In the genomic region with DNA sequence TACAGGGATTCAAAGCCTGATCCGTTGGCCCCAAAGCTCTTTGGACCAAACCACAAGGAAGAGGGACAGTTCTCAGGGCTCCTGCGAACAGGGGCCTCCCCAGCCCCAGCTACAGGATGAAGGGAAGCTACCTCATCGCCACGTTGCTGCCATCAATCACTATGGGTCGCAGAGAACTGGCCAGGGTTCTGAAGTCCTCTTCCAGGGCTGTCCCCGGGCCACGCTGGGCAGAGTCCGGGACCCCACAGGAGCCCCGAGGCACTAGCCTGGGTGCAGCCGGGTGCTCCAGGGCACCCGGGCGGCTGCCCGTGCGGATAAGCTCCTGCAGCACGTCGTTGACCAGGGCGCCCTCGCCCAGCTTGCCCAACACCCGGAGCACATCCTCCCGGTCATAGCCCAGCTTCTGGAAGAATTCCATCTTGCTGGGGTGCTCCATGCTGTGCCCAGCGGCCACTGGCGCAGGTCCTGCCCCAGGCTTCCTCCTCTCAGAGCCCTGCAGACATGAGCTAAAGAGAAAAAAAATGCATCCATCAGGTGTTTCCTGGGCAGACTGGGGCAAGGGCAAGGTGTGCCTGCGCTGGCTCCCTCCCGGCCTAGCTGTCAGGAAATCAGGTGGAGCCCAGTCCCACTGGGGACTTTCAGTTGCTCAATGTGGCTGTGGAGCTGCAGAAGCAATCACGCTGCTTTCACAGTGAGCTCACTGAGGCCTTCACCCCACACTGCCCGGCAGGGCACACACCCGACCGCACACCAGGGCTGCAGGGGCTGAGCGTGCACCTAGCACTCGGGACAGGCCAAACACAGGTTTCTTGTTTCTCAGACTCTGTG, we compare ENCODE assay signal across 13 cellular contexts. TPM values are rescaled to one million over a fixed set of nuclear protein-coding genes. Genes with fewer than 3 reads are reported as not detected.
DNase-seq lines count a peak whose midpoint lies in the region; ATAC-seq, FAIRE-seq and TF ChIP-seq lines count a peak whose summit lies in the region.
"Had no signal": no experiment of that assay in that cellular context is flagged by ENCODE, and none has a peak within 500 bp of the region (broad histone marks: within the 10 kb centered on the region; RNA-seq: fewer than 3 reads in every experiment).

No MANE protein-coding gene starts in this region.

- H3K9ac ChIP-seq in HepG2 (ENCODE audit: insufficient read depth, low read depth, low read length), result no peak overlapping the region

- H3K4me1 ChIP-seq in HepG2 (ENCODE audit: insufficient read depth, low read length), result peaks cover 36% of the 10 kb centered on the region
- no peaks in the 10 kb centered on the region for H3K4me1 ChIP-seq in right lobe of liver
- H3K4me1 ChIP-seq: tibial artery had no signal

- H4K20me1 ChIP-seq in HepG2 (ENCODE audit: insufficient read depth, low read length), result no peaks in the 10 kb centered on the region

- intact Hi-C loops in HepG2 (cut with micrococcal nuclease; ENCODE audit: unreplicated experiment), result no loop called here
- intact Hi-C loops in right lobe of liver (cut with DNase I), result no loop called here
- intact Hi-C loops in activated B cell treated with CpG ODN at 0.5 μM for 24 hours (cut with micrococcal nuclease), result no loop called here
- intact Hi-C loops in natural killer cell (cut with micrococcal nuclease), result no loop called here

- peak overlapping the region; percentile 70; the same call in 1 of the 2 replicates for H3K4me2 ChIP-seq in HepG2 (ENCODE audit: low read depth, low read length)

- no peak for FAIRE-seq in HepG2 (lab: Jason Lieb, UNC)
- FAIRE-seq in H54 (lab: Jason Lieb, UNC), result no peak
- FAIRE-seq: colon had no signal

- CTCF ChIA-PET in HepG2 (lab: Yijun Ruan, JAX; ENCODE audit: low intra/inter-chr PET ratio, low total read pairs) (no interaction called here), activated B cell treated with CpG ODN at 0.5 μM for 24 hours (lab: Charles Lee) (interaction anchor here (0.9 to 3.3 kb wide), 5 partner anchors 13 to 392 kb away, joined by 3 to 24 read pairs (median 3); no protein-coding TSS in a partner anchor)

- WGBS in HepG2 (ENCODE audit: low lambda C conversion rate), result 92% methylated on average over 28 of the region's 30 CpGs
- WGBS in right lobe of liver (ENCODE audit: insufficient coverage, low coverage, low lambda C conversion rate, missing lambda C conversion rate), result 61% methylated on average over 4 of the region's 30 CpGs

- H3K4me3 Mint-ChIP-seq in activated B cell treated with CpG ODN at 0.5 μM for 24 hours (peak overlapping the region; percentile 81), natural killer cell (no peak overlapping the region)

- H3K27me3 Mint-ChIP-seq in activated B cell treated with CpG ODN at 0.5 μM for 24 hours, result no peaks in the 10 kb centered on the region
- peaks cover 0 to 2% of the 10 kb centered on the region in 2 donors for H3K27me3 Mint-ChIP-seq in natural killer cell (ENCODE audit: low read depth in 2 of 2)

- no TSS peak for BruUV-seq in HepG2 (replicated peaks; lab: Mats Ljungman, UMichigan)

- H3K9me3 Mint-ChIP-seq in activated B cell treated with CpG ODN at 0.5 μM for 24 hours (no peaks in the 10 kb centered on the region), natural killer cell (no peaks in the 10 kb centered on the region)

- H3K27me3 ChIP-seq in HepG2 (ENCODE audit: control insufficient read depth in 1 of 2, insufficient read depth in 2 of 2, low read length in 2 of 2) (no peaks in the 10 kb centered on the region), right lobe of liver (no peaks in the 10 kb centered on the region)
- H3K27me3 ChIP-seq: right atrium auricular region had no signal

- H3K9me3 ChIP-seq in HepG2 (ENCODE audit: low read length) (no peaks in the 10 kb centered on the region), right lobe of liver (no peaks in the 10 kb centered on the region)
- H3K9me3 ChIP-seq: right atrium auricular region, tibial artery had no signal

- H3K36me3 Mint-ChIP-seq in activated B cell treated with CpG ODN at 0.5 μM for 24 hours (ENCODE audit: low read depth), result peaks cover 78% of the 10 kb centered on the region
- H3K36me3 Mint-ChIP-seq in natural killer cell, result no peaks in the 10 kb centered on the region

- TF ChIP-seq RAD21 in HepG2 (CRISPR knock-in tag; IDR thresholded peaks at IDR 0.05), result no peak

- TF ChIP-seq CTCF in HepG2 (CRISPR knock-in tag; IDR thresholded peaks at IDR 0.05), result no peak
- no peak for TF ChIP-seq CTCF in right lobe of liver (IDR thresholded peaks at IDR 0.05)
- no peak for TF ChIP-seq CTCF in activated B cell treated with CpG ODN at 0.5 μM for 24 hours (IDR thresholded peaks at IDR 0.05)
- no peak for TF ChIP-seq CTCF in natural killer cell (IDR thresholded peaks at IDR 0.05)

- H3K27ac ChIP-seq in HepG2 (ENCODE audit: extremely low read length, insufficient read depth, low read length) (no peak overlapping the region), right lobe of liver (no peak overlapping the region)
- H3K27ac ChIP-seq: right atrium auricular region, tibial artery had no signal

- peak overlapping the region; percentile 91 for H3K27ac Mint-ChIP-seq in activated B cell treated with CpG ODN at 0.5 μM for 24 hours
- H3K27ac Mint-ChIP-seq in natural killer cell, result no peak overlapping the region

- H2AFZ ChIP-seq in HepG2 (ENCODE audit: low read length), result no peak overlapping the region

- ATAC-seq in HepG2 (peak; percentile 6; the same call in 2 of the 3 replicates), right lobe of liver (no peak), HG02798 (IDR thresholded peaks at IDR 0.05; ENCODE audit: poor library complexity, unreplicated experiment) (peak; percentile 50), activated B cell treated with CpG ODN at 0.5 μM for 24 hours (ENCODE audit: low read depth) (peak; percentile 18), natural killer cell (no peak)

- H3K4me1 Mint-ChIP-seq in activated B cell treated with CpG ODN at 0.5 μM for 24 hours (peaks cover 92% of the 10 kb centered on the region), natural killer cell (no peaks in the 10 kb centered on the region)

- TF ChIP-seq POLR2A in HepG2 (IDR thresholded peaks at IDR 0.05; ENCODE audit: insufficient read depth in 1 of 2, low read depth in 2 of 2, low read length in 2 of 2), result no peak
- TF ChIP-seq POLR2A in right lobe of liver (IDR thresholded peaks at IDR 0.05), result no peak
- no peak for TF ChIP-seq POLR2A in H54 (IDR thresholded peaks at IDR 0.05; ENCODE audit: low read depth, low read length)

- TF ChIP-seq EP300 in HepG2 (IDR thresholded peaks at IDR 0.05; ENCODE audit: low read depth in 2 of 2, low read length in 2 of 2) (no peak), HepG2 (CRISPR knock-in tag; IDR thresholded peaks at IDR 0.05; ENCODE audit: borderline replicate concordance) (no peak)

- POLR2A ChIA-PET in HepG2 (lab: Yijun Ruan, JAX), result interaction anchor here (0.8 to 2.3 kb wide), 2 partner anchors 10 to 12 kb away, joined by 3 to 14 read pairs; a partner anchor contains a TSS
- POLR2A ChIA-PET in activated B cell treated with CpG ODN at 0.5 μM for 24 hours (lab: Charles Lee), result interaction anchor here (0.5 to 3.2 kb wide), 9 partner anchors 9 to 408 kb away, joined by 3 to 52 read pairs (median 4); no protein-coding TSS in a partner anchor

- no peak overlapping the region for H3K4me3 ChIP-seq in HepG2 (replicated peaks in 1 of 3; ENCODE audit: insufficient read depth in 1 of 3, low read depth in 2 of 3, low read length in 3 of 3)
- H3K4me3 ChIP-seq in right lobe of liver, result no peak overlapping the region
- H3K4me3 ChIP-seq: right atrium auricular region, tibial artery had no signal

- H3K79me2 ChIP-seq in HepG2 (ENCODE audit: insufficient read depth, low read length), result no peaks in the 10 kb centered on the region

- no peak for DNase-seq in HepG2 (ENCODE audit: low spot score)
- no peak for DNase-seq in right lobe of liver
- DNase-seq in activated B cell treated with CpG ODN at 0.5 μM for 24 hours, result no peak
- no peak for DNase-seq in HuH-7.5 (ENCODE audit: low spot score)
- no peak for DNase-seq in activated naive CD4-positive, alpha-beta T cell treated with Interleukin-2 at 50 U/mL for 16 hours
- no peak for DNase-seq in natural killer cell
- no peak for DNase-seq in H54 (ENCODE audit: insufficient read length, low spot score)
- DNase-seq: NCI-H1417 treated with DMSO at 0.1 percent for 48 hours, tibial artery had no signal

- H3K36me3 ChIP-seq in HepG2 (replicated peaks in 1 of 2; ENCODE audit: control insufficient read depth in 1 of 2, insufficient read depth in 2 of 2, low read length in 2 of 2) (no peaks in the 10 kb centered on the region), right lobe of liver (no peaks in the 10 kb centered on the region)
- H3K36me3 ChIP-seq: right atrium auricular region, tibial artery had no signal

- in situ Hi-C loops in HepG2 (cut with HindIII; ENCODE audit: extremely low pct_ligation_motif_present, low pct_unique_long_range_greater_than_20kb), result no loop called here

TF ChIP-seq in HepG2, 621 proteins besides CTCF, POLR2A, EP300 and RAD21 (continues in another document):
- 0 out of 2 replicates have a peak, but pooled peaks have one; percentile 49 for TF ChIP-seq MIER2 (CRISPR knock-in tag; IDR thresholded peaks at IDR 0.05)

RNA-seq across cellular contexts. Expression of a gene that starts 10.5 kb away (rescaled TPM):
- total RNA-seq in HepG2 (2016; rRNA removed; fragmentation: Illumina TruSeq; extraction: Trizol) (2.1 and 2.7 TPM in 2 replicates), right lobe of liver (1 to 10 TPM in 1 of 6 experiments, under 1 TPM in 5; 0.49 to 1.4 (median 0.90) TPM), activated B cell treated with CpG ODN at 0.5 μM for 24 hours (184 and 225 TPM in 2 replicates), natural killer cell (1 to 10 TPM in 2 of 3 donors, under 1 TPM in 1; 0.49 to 7.7 (median 4.1) TPM)
- 0.88 and 0.91 TPM in 2 replicates for total RNA-seq in HepG2 (2016; cell fraction: cytosol; rRNA removed; fragmentation: Illumina TruSeq; extraction: Trizol; ENCODE audit: low read depth)
- 1.2 and 1.9 TPM in 2 replicates for total RNA-seq in HepG2 (2016; cell fraction: insoluble cytoplasmic fraction; rRNA removed; fragmentation: Illumina TruSeq; extraction: Trizol)
- 1.1 and 1.2 TPM in 2 replicates for total RNA-seq in HepG2 (2016; cell fraction: membrane; rRNA removed; fragmentation: Illumina TruSeq; extraction: Trizol)
- total RNA-seq in HepG2 (2016; cell fraction: nucleus; rRNA removed; fragmentation: Illumina TruSeq; extraction: Trizol), result 2.5 and 3.1 TPM in 2 replicates
- 1.2 and 1.7 TPM in 2 replicates for polyA plus RNA-seq in HepG2 (2011; rRNA removed)
- 0.85 and 1.1 TPM in 2 replicates for polyA plus RNA-seq in HepG2 (2011; cell fraction: cytosol; rRNA removed)
- polyA plus RNA-seq in HepG2 (2011; cell fraction: nucleus; rRNA removed), result 2.7 and 3.3 TPM in 2 replicates
- polyA plus RNA-seq in HepG2 (2012), result 0.52 and 1.1 TPM in 2 replicates
- 0.17 and 0.23 TPM in 2 replicates for polyA plus RNA-seq in HepG2 (2016; cell fraction: cytosol; fragmentation: Illumina TruSeq; extraction: Trizol; ENCODE audit: low read depth)
- 0.86 and 1.6 TPM in 2 replicates for polyA plus RNA-seq in HepG2 (2016; cell fraction: insoluble cytoplasmic fraction; fragmentation: Illumina TruSeq; extraction: Trizol; ENCODE audit: low read depth)
- 0.51 and 0.76 TPM in 2 replicates for polyA plus RNA-seq in HepG2 (2016; cell fraction: membrane; fragmentation: Illumina TruSeq; extraction: Trizol; ENCODE audit: low read depth)
- 2.8 and 3.1 TPM in 2 replicates for polyA plus RNA-seq in HepG2 (2016; cell fraction: nucleus; fragmentation: Illumina TruSeq; extraction: Trizol; ENCODE audit: insufficient read depth, low read depth)
- polyA minus RNA-seq in HepG2 (2011; rRNA and poly(A)+ RNA removed; ENCODE audit: low replicate concordance), result 0.54 and 3.2 TPM in 2 replicates
- 0.53 and 1.2 TPM in 2 replicates for polyA minus RNA-seq in HepG2 (2011; cell fraction: cytosol; rRNA and poly(A)+ RNA removed)
- 2.2 and 2.9 TPM in 2 replicates for polyA minus RNA-seq in HepG2 (2011; cell fraction: nucleus; rRNA and poly(A)+ RNA removed)
- total RNA-seq: G401 had no signal

Comparison
In these comparisons a context has a peak if more than half of its experiments do, and no peak if none do; other contexts are left out.
1. ATAC-seq: peak in HepG2 (single experiment), HG02798 (single experiment) and activated B cell treated with CpG ODN at 0.5 μM for 24 hours (single experiment); none in right lobe of liver (0 of 4) and natural killer cell (0 of 3).
2. RNA of a gene that starts 10.5 kb away (total RNA-seq): 184 to 225 TPM in activated B cell treated with CpG ODN at 0.5 μM for 24 hours; 0.49 to 7.7 TPM in natural killer cell, 0.88 to 3.1 TPM in HepG2 and 0.49 to 1.4 TPM in right lobe of liver; every median in the first group is over 10 times any median in the second.